10 cellular contexts compared by ENCODE assay signal in the genomic region with DNA sequence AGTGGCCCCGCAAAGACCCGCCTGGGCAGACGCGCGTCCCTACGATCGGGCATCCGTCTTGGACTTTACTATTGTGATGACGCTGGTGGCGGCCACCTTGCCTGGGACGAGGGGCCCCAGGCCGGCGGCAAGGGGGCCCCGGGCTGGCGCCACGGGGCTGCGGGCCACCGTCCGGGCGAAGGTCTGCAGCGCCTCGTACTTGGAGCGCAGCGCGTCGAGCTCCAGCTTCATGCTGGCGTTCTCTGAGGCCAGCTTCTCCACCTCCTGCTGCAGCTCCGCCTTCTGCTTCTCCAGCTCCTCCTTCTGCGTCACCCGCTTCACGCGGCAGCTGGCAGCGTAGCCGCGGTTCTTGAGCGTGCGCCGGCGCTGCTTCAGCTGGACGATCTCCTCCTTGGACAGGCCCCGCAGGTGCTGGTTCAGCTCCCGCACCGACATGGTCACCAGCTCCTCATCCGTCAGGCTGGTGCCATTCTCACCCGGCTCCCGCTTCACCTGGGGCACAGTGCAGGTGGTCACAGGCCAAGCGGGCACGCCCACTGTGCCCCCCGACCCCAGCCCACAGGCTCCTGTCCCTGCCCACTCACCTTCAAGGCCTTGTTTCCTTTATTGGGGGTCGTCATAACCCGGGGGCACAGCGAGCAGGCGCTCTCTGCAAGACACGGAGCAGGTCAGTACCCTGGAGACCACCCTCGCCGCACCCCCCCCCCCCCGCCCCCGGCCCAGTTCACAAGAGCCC. TPM values are rescaled to one million over a fixed set of nuclear protein-coding genes. Genes with fewer than 3 reads are reported as not detected.
DNase-seq lines count a peak whose midpoint lies in the region; ATAC-seq and TF ChIP-seq lines count a peak whose summit lies in the region.
"Had no signal": no experiment of that assay in that cellular context is flagged by ENCODE, and none has a peak within 500 bp of the region (broad histone marks: within the 10 kb centered on the region; RNA-seq: fewer than 3 reads in every experiment).

No MANE protein-coding gene starts in this region.

- intact Hi-C loops in PC-9 (cut with micrococcal nuclease; ENCODE audit: unreplicated experiment) (no loop called here), psoas muscle (cut with DNase I) (loop anchor here in 1 of 2 donors (5.0 kb wide), 1 partner anchor 50 kb away; the partner anchor contains the start of gene ARHGDIA)

- 81 to 86% (median 84%) methylated on average over 54 to 58 of the region's 58 CpGs for WGBS in psoas muscle, 3 donors

- peaks cover 73 to 85% (median 81%) of the 10 kb centered on the region in 10 experiments for H3K4me1 ChIP-seq in BLaER1 treated with 17β-estradiol and CSF1 and Interleukin-3, amounts not matched to agents 10 nM and 100 nM
- H3K4me1 ChIP-seq in PC-9 (replicated peaks; ENCODE audit: insufficient read depth): peaks cover 58% of the 10 kb centered on the region
- peaks cover 74% of the 10 kb centered on the region for H3K4me1 ChIP-seq in psoas muscle

- peaks cover 38% of the 10 kb centered on the region; the same call in 1 of the 2 replicates for H3F3A ChIP-seq in PC-9 (ENCODE audit: insufficient read depth, low read depth)

- H3K9ac ChIP-seq in BLaER1 treated with 17β-estradiol and CSF1 and Interleukin-3, amounts not matched to agents 10 nM and 100 nM: peak overlapping the region; percentile 62 to 99 (median 94); a peak in 21 of 22 replicates

- H3K27me3 ChIP-seq in BLaER1 treated with 17β-estradiol and CSF1 and Interleukin-3, amounts not matched to agents 10 nM and 100 nM: 0 out of 22 replicates have a peak, but pooled peaks cover 0 to under 1% (median 0%) of the 10 kb centered on the region in 11 experiments
- H3K27me3 ChIP-seq in PC-9 (ENCODE audit: insufficient read depth, low read depth): no peaks in the 10 kb centered on the region
- no peaks in the 10 kb centered on the region for H3K27me3 ChIP-seq in psoas muscle (ENCODE audit: insufficient read depth in 3 of 3, low read length in 2 of 3)

- ATAC-seq in psoas muscle: peak; percentile 14 to 51 (median 20)
- ATAC-seq in HG03571 (IDR thresholded peaks at IDR 0.05; ENCODE audit: unreplicated experiment): no peak

- H4K20me1 ChIP-seq in BLaER1 treated with 17β-estradiol and CSF1 and Interleukin-3, amounts not matched to agents 10 nM and 100 nM: peaks cover 19 to 82% (median 55%) of the 10 kb centered on the region in 11 experiments
- H4K20me1 ChIP-seq in PC-9 (ENCODE audit: insufficient read depth): peaks cover 17% of the 10 kb centered on the region

- H3K79me2 ChIP-seq in PC-9 (ENCODE audit: low read depth): peaks cover 74% of the 10 kb centered on the region

- peak overlapping the region in 10 of 11 experiments; percentile 30 to 99 (median 98); a peak in 18 of 22 replicates for H3K27ac ChIP-seq in BLaER1 treated with 17β-estradiol and CSF1 and Interleukin-3, amounts not matched to agents 10 nM and 100 nM
- H3K27ac ChIP-seq in PC-9 (peak overlapping the region; percentile 95), psoas muscle (peak overlapping the region; percentile 81)

- H3K9me2 ChIP-seq in PC-9 (ENCODE audit: insufficient read depth): no peaks in the 10 kb centered on the region

- DNase-seq in PC-9 (no peak), epithelial cell of proximal tubule (ENCODE audit: low read depth) (no peak), psoas muscle (peak in 1 of 2 donors; percentile 79), NCI-H1694 treated with DMSO at 0.1 percent for 48 hours (lab: John Stamatoyannopoulos, UW) (no peak), NCI-H1105 treated with DMSO at 0.1 percent for 48 hours (lab: John Stamatoyannopoulos, UW) (no peak), retina (no peak)
- DNase-seq: naive B cell, NCI-H1417 had no signal

- TF ChIP-seq CTCF in PC-9 (conservative IDR thresholded peaks at IDR 0.05) (no peak), epithelial cell of proximal tubule (conservative IDR thresholded peaks at IDR 0.05; ENCODE audit: low read depth, low read length) (no peak), psoas muscle (IDR thresholded peaks at IDR 0.05) (no peak)

- POLR2A ChIA-PET in PC-9 (lab: Charles Lee; ENCODE audit: unreplicated experiment): interaction anchor here (1.0 to 1.2 kb wide), 2 partner anchors 10 to 220 kb away, joined by 3 to 8 read pairs; partner anchors contain the start of gene MRPL12

- H3K4me2 ChIP-seq in BLaER1 treated with 17β-estradiol and CSF1 and Interleukin-3, amounts not matched to agents 10 nM and 100 nM: peak overlapping the region; percentile 98 to 100 (median 100)
- peak overlapping the region; percentile 86 for H3K4me2 ChIP-seq in PC-9

- H3K9me3 ChIP-seq in BLaER1 treated with 17β-estradiol and CSF1 and Interleukin-3, amounts not matched to agents 10 nM and 100 nM (replicated peaks in 1 of 11): no peaks in the 10 kb centered on the region
- H3K9me3 ChIP-seq in PC-9 (ENCODE audit: insufficient read depth, low read depth) (no peaks in the 10 kb centered on the region), psoas muscle (no peaks in the 10 kb centered on the region)

- peaks cover 21 to 41% (median 37%) of the 10 kb centered on the region in 11 experiments for H3K36me3 ChIP-seq in BLaER1 treated with 17β-estradiol and CSF1 and Interleukin-3, amounts not matched to agents 10 nM and 100 nM
- H3K36me3 ChIP-seq in PC-9 (ENCODE audit: low read depth) (no peaks in the 10 kb centered on the region), psoas muscle (ENCODE audit: insufficient read depth in 1 of 2, low read depth in 1 of 2) (peaks cover 0 to 40% of the 10 kb centered on the region in 2 donors)

- H2AFZ ChIP-seq in PC-9: no peak overlapping the region

- no TSS peak for BruUV-seq in PC-9 (replicated peaks; lab: Mats Ljungman, UMichigan)

- CTCF ChIA-PET in PC-9 (lab: Charles Lee): interaction anchor here (0.7 kb wide), 2 partner anchors 10 to 54 kb away, joined by 4 to 6 read pairs; no protein-coding TSS in a partner anchor

- H3K4me3 ChIP-seq in BLaER1 treated with 17β-estradiol and CSF1 and Interleukin-3, amounts not matched to agents 10 nM and 100 nM: peak overlapping the region in 8 of 10 experiments; percentile 55 to 99 (median 92); a peak in 17 of 20 replicates
- H3K4me3 ChIP-seq in PC-9 (peak overlapping the region; percentile 48), epithelial cell of proximal tubule (ENCODE audit: low read depth, low read length) (peak overlapping the region; percentile 44), psoas muscle (peak overlapping the region; percentile 76)

RNA-seq across cellular contexts. Expression of gene SIRT7, which starts 4.8 kb away (rescaled TPM):
- total RNA-seq in PC-9 (2021) (78.3 and 98.5 TPM in 2 replicates), epithelial cell of proximal tubule (28.5 and 38.1 TPM in 2 replicates), psoas muscle (10 to 100 TPM in 1 of 4 donors, 1 to 10 TPM in 3; 3.9 to 10.2 (median 6.3) TPM)
- 10 to 100 TPM in 2 of 3 donors, 1 to 10 TPM in 1; 5.7 to 14.2 (median 10.4) TPM for polyA plus RNA-seq in psoas muscle

RNA-seq across cellular contexts. Expression of gene MAFG, which starts 4.8 kb away (rescaled TPM):
- total RNA-seq in PC-9 (2021): 79.5 and 85.9 TPM in 2 replicates
- 16.1 and 18.5 TPM in 2 replicates for total RNA-seq in epithelial cell of proximal tubule
- 10 to 100 TPM; 43.1 to 74.2 (median 53.7) TPM for total RNA-seq in psoas muscle
- 10 to 100 TPM; 21.6 to 73.7 (median 26.6) TPM for polyA plus RNA-seq in psoas muscle

RNA-seq across cellular contexts. Expression of gene PCYT2, which starts 11.5 kb away (rescaled TPM):
- total RNA-seq in PC-9 (2021): 54.7 and 82.2 TPM in 2 replicates
- total RNA-seq in epithelial cell of proximal tubule: 24.3 and 95.4 TPM in 2 replicates
- total RNA-seq in psoas muscle: 10 to 100 TPM; 10.2 to 26.9 (median 19.2) TPM
- 10 to 100 TPM; 13.2 to 14.1 (median 13.3) TPM for polyA plus RNA-seq in psoas muscle

RNA-seq across cellular contexts. Expression of gene PYCR1, which starts 14.4 kb away (rescaled TPM):
- total RNA-seq in PC-9 (2021) (88.9 and 120 TPM in 2 replicates), epithelial cell of proximal tubule (54.3 and 109 TPM in 2 replicates), psoas muscle (10 to 100 TPM in 2 of 4 donors, 1 to 10 TPM in 2; 5.4 to 12.5 (median 9.5) TPM)
- polyA plus RNA-seq in psoas muscle: 10 to 100 TPM in 2 of 3 donors, 1 to 10 TPM in 1; 8.3 to 23.2 (median 15.2) TPM

RNA-seq across cellular contexts. Expression of gene NPB, which starts 20.7 kb away (rescaled TPM):
- total RNA-seq in PC-9 (2021) (0.83 and 1.1 TPM in 2 replicates), epithelial cell of proximal tubule (0.58 and 2.6 TPM in 2 replicates), psoas muscle (under 1 TPM; 0.42 to 0.78 (median 0.55) TPM)
- 1 to 10 TPM in 1 of 3 donors, under 1 TPM in 2; 0.73 to 2.9 (median 0.76) TPM for polyA plus RNA-seq in psoas muscle
